In genomic region chr17:76558210-76559095, GRCh38 we compare ENCODE assay signal across 8 cellular contexts. TPM values are rescaled to one million over a fixed set of nuclear protein-coding genes. Genes with fewer than 3 reads are reported as not detected.
A peak's percentile ranks its signal among the peaks of the same experiment; 100 is the strongest.
DNase-seq lines count a peak whose midpoint lies in the region; ATAC-seq and TF ChIP-seq lines count a peak whose summit lies in the region.

No MANE protein-coding gene starts in this region.

- H3K14ac ChIP-seq in mesenchymal stem cell (ENCODE audit: low read length in 2 of 2) = peak overlapping the region in 1 of 2 experiments; percentile 88

- TF ChIP-seq POLR2A in vagina (IDR thresholded peaks at IDR 0.05) = no peak

- no peaks in the 10 kb centered on the region for H3K27me3 Mint-ChIP-seq in activated naive CD4-positive, alpha-beta T cell treated with anti-CD3 and anti-CD28 coated beads, Interleukin-2, amount 50 U/mL, for 24 hours

- no peak overlapping the region for H2AFZ ChIP-seq in OCI-LY3 (ENCODE audit: low read depth, low read length)
- H2AFZ ChIP-seq in mesenchymal stem cell (ENCODE audit: low read depth, low read length) = no peak overlapping the region

- peak overlapping the region; percentile 99 for H3K4me2 ChIP-seq in OCI-LY3 (ENCODE audit: low read length)
- peak overlapping the region; percentile 62 for H3K4me2 ChIP-seq in mesenchymal stem cell (ENCODE audit: low read length, poor library complexity, severe bottlenecking)

- TF ChIP-seq CTCF in OCI-LY3 (IDR thresholded peaks at IDR 0.05; ENCODE audit: low read depth, low read length) (peak; percentile 78), coronary artery (IDR thresholded peaks at IDR 0.05) (no peak), vagina (IDR thresholded peaks at IDR 0.05) (peak; percentile 11 to 44 (median 19))

- H3K36me3 Mint-ChIP-seq in activated naive CD4-positive, alpha-beta T cell treated with anti-CD3 and anti-CD28 coated beads, Interleukin-2, amount 50 U/mL, for 24 hours = peaks cover 24% of the 10 kb centered on the region

- H3K4ac ChIP-seq in mesenchymal stem cell (ENCODE audit: low read depth in 1 of 2, low read length in 2 of 2) = peak overlapping the region; percentile 55 to 97

- H3K9ac ChIP-seq in OCI-LY3 (ENCODE audit: low read length) (peak overlapping the region; percentile 98), mesenchymal stem cell (ENCODE audit: low read length) (peak overlapping the region; percentile 99)

- H4K91ac ChIP-seq in mesenchymal stem cell (ENCODE audit: low read length) = no peak overlapping the region

- H4K8ac ChIP-seq in mesenchymal stem cell (ENCODE audit: low read length) = no peak overlapping the region

- H3K27ac ChIP-seq in OCI-LY3 (ENCODE audit: low read length) (peak overlapping the region; percentile 75), coronary artery (peak overlapping the region; percentile 61 to 82), mesenchymal stem cell (ENCODE audit: low read length, poor library complexity, severe bottlenecking) (peak overlapping the region; percentile 2), vagina (peak overlapping the region; percentile 89)

- DNase-seq in activated naive CD4-positive, alpha-beta T cell (lab: John Stamatoyannopoulos, UW) = no peak
- DNase-seq in coronary artery (ENCODE audit: low spot score) (no peak), mesenchymal stem cell (peak; percentile 48), vagina (ENCODE audit: extremely low spot score in 2 of 2) (no peak)

- H3K27me3 ChIP-seq in OCI-LY3 (ENCODE audit: low read depth, low read length) (no peaks in the 10 kb centered on the region), mesenchymal stem cell (ENCODE audit: control insufficient read depth in 1 of 2, insufficient read depth in 1 of 2, low read length in 2 of 2) (no peaks in the 10 kb centered on the region), vagina (no peaks in the 10 kb centered on the region)

- H2BK12ac ChIP-seq in mesenchymal stem cell (ENCODE audit: low read length in 2 of 2) = no peak overlapping the region

- peaks cover 61% of the 10 kb centered on the region for H3K79me2 ChIP-seq in OCI-LY3 (ENCODE audit: low read length)

- no peak overlapping the region for H3K23ac ChIP-seq in mesenchymal stem cell (ENCODE audit: low read length in 2 of 2)

- H3K4me1 Mint-ChIP-seq in activated naive CD4-positive, alpha-beta T cell treated with anti-CD3 and anti-CD28 coated beads, Interleukin-2, amount 50 U/mL, for 24 hours = peaks cover 46% of the 10 kb centered on the region

- H2AK5ac ChIP-seq in mesenchymal stem cell (ENCODE audit: low read length, severe bottlenecking) = peak overlapping the region; percentile 56

- H3K9me3 ChIP-seq in OCI-LY3 (ENCODE audit: insufficient read depth, low read length) (no peaks in the 10 kb centered on the region), mesenchymal stem cell (ENCODE audit: control insufficient read depth, low read length) (no peaks in the 10 kb centered on the region), vagina (no peaks in the 10 kb centered on the region)

- peak overlapping the region; percentile 87 to 96 for H3K18ac ChIP-seq in mesenchymal stem cell (ENCODE audit: low read depth in 1 of 2, low read length in 2 of 2)

- H3K9me3 Mint-ChIP-seq in activated naive CD4-positive, alpha-beta T cell treated with anti-CD3 and anti-CD28 coated beads, Interleukin-2, amount 50 U/mL, for 24 hours = no peaks in the 10 kb centered on the region

- no peak overlapping the region for H2BK5ac ChIP-seq in mesenchymal stem cell (ENCODE audit: low read depth, low read length, poor library complexity, severe bottlenecking)

- no peak overlapping the region for H2BK15ac ChIP-seq in mesenchymal stem cell (ENCODE audit: low read depth, poor library complexity, severe bottlenecking)

- H3K4me3 Mint-ChIP-seq in activated naive CD4-positive, alpha-beta T cell treated with anti-CD3 and anti-CD28 coated beads, Interleukin-2, amount 50 U/mL, for 24 hours = peak overlapping the region; percentile 100

- ATAC-seq in HG02763 (IDR thresholded peaks at IDR 0.05; ENCODE audit: unreplicated experiment) (no peak), GM21737 (IDR thresholded peaks at IDR 0.05; ENCODE audit: unreplicated experiment) (no peak)

- 2% methylated on average over 8 of the region's 14 CpGs for WGBS in mesenchymal stem cell

- H3K36me3 ChIP-seq in OCI-LY3 (replicated peaks; ENCODE audit: low read depth, low read length) (peaks cover 42% of the 10 kb centered on the region), mesenchymal stem cell (ENCODE audit: control insufficient read depth in 1 of 2, insufficient read depth in 2 of 2, low read depth in 1 of 2, low read length in 2 of 2) (peaks cover 10 to 30% of the 10 kb centered on the region in 2 experiments), vagina (peaks cover 0 to 9% of the 10 kb centered on the region in 2 donors)

- H4K20me1 ChIP-seq in OCI-LY3 (ENCODE audit: insufficient read depth, low read length) = peaks cover 42% of the 10 kb centered on the region

- H3K4me3 ChIP-seq in OCI-LY3 (ENCODE audit: low read length) (peak overlapping the region; percentile 93), coronary artery (peak overlapping the region; percentile 80), mesenchymal stem cell (ENCODE audit: insufficient read depth in 1 of 2, low read depth in 1 of 2, low read length in 2 of 2) (peak overlapping the region; percentile 80 to 96), vagina (peak overlapping the region; percentile 68 to 73)

- H3K27ac Mint-ChIP-seq in activated naive CD4-positive, alpha-beta T cell treated with anti-CD3 and anti-CD28 coated beads, Interleukin-2, amount 50 U/mL, for 24 hours = peak overlapping the region; percentile 100

- intact Hi-C loops in vagina (cut with DNase I) = no loop called here

- peak overlapping the region; percentile 21 for H2BK120ac ChIP-seq in mesenchymal stem cell (ENCODE audit: low read depth, low read length)

- H3K4me1 ChIP-seq in OCI-LY3 (ENCODE audit: low read length) (peaks cover 32% of the 10 kb centered on the region), mesenchymal stem cell (ENCODE audit: control insufficient read depth, insufficient read depth, low read depth, low read length) (peaks cover 21% of the 10 kb centered on the region), vagina (peaks cover 63% of the 10 kb centered on the region)

- H3K79me1 ChIP-seq in mesenchymal stem cell (replicated peaks; ENCODE audit: low read length, poor library complexity, severe bottlenecking) = peaks cover 5% of the 10 kb centered on the region

RNA-seq across cellular contexts. Expression of gene PRCD, which starts 18.6 kb away (rescaled TPM):
- 13.5 TPM for polyA plus RNA-seq in mesenchymal stem cell (2013, experiment 1 of 2)
- 14.0 TPM for polyA plus RNA-seq in mesenchymal stem cell (2013, experiment 2 of 2)
- total RNA-seq in vagina = 21.4 TPM

RNA-seq across cellular contexts. Expression of gene CYGB, which starts 20.9 kb away (rescaled TPM):
- polyA plus RNA-seq in mesenchymal stem cell (2013, experiment 1 of 2) = 313 TPM
- polyA plus RNA-seq in mesenchymal stem cell (2013, experiment 2 of 2) = 315 TPM
- 30.0 TPM for total RNA-seq in vagina

RNA-seq across cellular contexts. Expression of gene ST6GALNAC2, which starts 27.2 kb away (rescaled TPM):
- 0.72 TPM for polyA plus RNA-seq in mesenchymal stem cell (2013, experiment 1 of 2)
- 0.78 TPM for polyA plus RNA-seq in mesenchymal stem cell (2013, experiment 2 of 2)
- total RNA-seq in vagina = 24.8 TPM

RNA-seq across cellular contexts. Expression of gene RHBDF2, which starts 57.2 kb away (rescaled TPM):
- 19.9 TPM for polyA plus RNA-seq in mesenchymal stem cell (2013, experiment 1 of 2)
- 18.4 TPM for polyA plus RNA-seq in mesenchymal stem cell (2013, experiment 2 of 2)
- 34.6 TPM for total RNA-seq in vagina

Comparison
In these comparisons a context has a peak if more than half of its experiments do, and no peak if none do; other contexts are left out.
1. H3K27ac ChIP-seq: peak in every context shown above with its lines; median percentile 89 in vagina; 75 in OCI-LY3; 72 in coronary artery; 2 in mesenchymal stem cell.